In genomic region chr16:30017937-30018336, GRCh38 we compare ENCODE assay signal across 15 cellular contexts. TPM values are rescaled to one million over a fixed set of nuclear protein-coding genes. Genes with fewer than 3 reads are reported as not detected.
"Had no signal": no experiment of that assay in that cellular context is flagged by ENCODE, and none has a peak within 500 bp of the region (broad histone marks: within the 10 kb centered on the region; RNA-seq: fewer than 3 reads in every experiment).

No MANE protein-coding gene starts in this region.

RNA-seq across cellular contexts. Expression of gene C16orf92, which starts 5.1 kb away (rescaled TPM):
- total RNA-seq: activated B cell treated with CpG ODN at 0.5 μM for 24 hours; activated CD4-positive, alpha-beta memory T cell treated with anti-CD3 and anti-CD28 coated beads for 36 hours; activated CD4-positive, alpha-beta memory T cell treated with anti-CD3 and anti-CD28 coated beads, Interleukin-2, amount 10 ng/mL, durations not matched to agents 7 days and 5 days; activated CD4-positive, alpha-beta T cell treated with anti-CD3 and anti-CD28 coated beads for 36 hours; activated CD4-positive, alpha-beta T cell treated with anti-CD3 and anti-CD28 coated beads, Interleukin-2, amount 10 ng/mL, durations not matched to agents 24 days and 14 days; activated CD4-positive, alpha-beta T cell treated with anti-CD3 and anti-CD28 coated beads, Interleukin-2, amount 10 ng/mL, durations not matched to agents 7 days and 5 days; activated CD8-positive, alpha-beta memory T cell treated with anti-CD3 and anti-CD28 coated beads for 36 hours; activated CD8-positive, alpha-beta memory T cell treated with anti-CD3 and anti-CD28 coated beads, Interleukin-2, amount 10 ng/mL, durations not matched to agents 7 days and 5 days; activated CD8-positive, alpha-beta T cell treated with anti-CD3 and anti-CD28 coated beads for 36 hours; activated CD8-positive, alpha-beta T cell treated with anti-CD3 and anti-CD28 coated beads, Interleukin-2, amount 10 ng/mL, durations not matched to agents 7 days and 5 days; T-cell; T-helper 1 cell treated with Interleukin-12 subunit alpha and Interleukin-12 subunit beta and Interleukin-4 antibody, amounts not matched to agents 30 ng/mL and 1 ng/mL, for 36 hours; T-helper 17 cell; T-helper 2 cell treated with Interferon-gamma antibody and Interleukin-4, amounts not matched to agents 100 ng/mL and 5 ng/mL, for 36 hours; WTC11 had no signal

RNA-seq across cellular contexts. Expression of gene DOC2A, which starts 7.1 kb away (rescaled TPM):
- total RNA-seq: activated B cell treated with CpG ODN at 0.5 μM for 24 hours; activated CD4-positive, alpha-beta memory T cell treated with anti-CD3 and anti-CD28 coated beads, Interleukin-2, amount 10 ng/mL, durations not matched to agents 7 days and 5 days; T-helper 1 cell treated with Interleukin-12 subunit alpha and Interleukin-12 subunit beta and Interleukin-4 antibody, amounts not matched to agents 30 ng/mL and 1 ng/mL, for 36 hours had no signal

RNA-seq across cellular contexts. Expression of gene TLCD3B, which starts 13.1 kb away (rescaled TPM):
- total RNA-seq: activated B cell treated with CpG ODN at 0.5 μM for 24 hours, T-helper 17 cell had no signal
